Comparison of ENCODE assay signal across 20 cellular contexts in genomic region chr1:43253876-43254275, GRCh38. TPM values are rescaled to one million over a fixed set of nuclear protein-coding genes. Genes with fewer than 3 reads are reported as not detected.
DNase-seq lines count a peak whose midpoint lies in the region; ATAC-seq lines count a peak whose summit lies in the region.
"Had no signal": no experiment of that assay in that cellular context is flagged by ENCODE, and none has a peak within 500 bp of the region (broad histone marks: within the 10 kb centered on the region; RNA-seq: fewer than 3 reads in every experiment).

No MANE protein-coding gene starts in this region.

- peak; percentile 31 for ATAC-seq in stimulated activated effector memory CD8-positive, alpha-beta T cell treated with anti-CD3 and anti-CD28 coated beads, Interleukin-12 subunit alpha, Interleukin-12 subunit beta, amount 100 ng/mL, for 72 hours
- ATAC-seq: A549, GM12878 had no signal

- no peak overlapping the region for H3K4me3 Mint-ChIP-seq in stimulated activated effector memory CD8-positive, alpha-beta T cell treated with anti-CD3 and anti-CD28 coated beads, Interleukin-12 subunit alpha, Interleukin-12 subunit beta, amount 100 ng/mL, for 72 hours
- H3K4me3 Mint-ChIP-seq: CD4-positive, alpha-beta T cell; H9; IgD-negative memory B cell had no signal

- no peak overlapping the region for H3K27ac Mint-ChIP-seq in stimulated activated effector memory CD8-positive, alpha-beta T cell treated with anti-CD3 and anti-CD28 coated beads, Interleukin-12 subunit alpha, Interleukin-12 subunit beta, amount 100 ng/mL, for 72 hours
- H3K27ac Mint-ChIP-seq: CD4-positive, alpha-beta T cell; H9 had no signal

- H3K4me1 Mint-ChIP-seq in stimulated activated effector memory CD8-positive, alpha-beta T cell treated with anti-CD3 and anti-CD28 coated beads, Interleukin-12 subunit alpha, Interleukin-12 subunit beta, amount 100 ng/mL, for 72 hours, result no peaks in the 10 kb centered on the region
- H3K4me1 Mint-ChIP-seq: H9, IgD-negative memory B cell had no signal

- no peaks in the 10 kb centered on the region for H3K36me3 Mint-ChIP-seq in stimulated activated effector memory CD8-positive, alpha-beta T cell treated with anti-CD3 and anti-CD28 coated beads, Interleukin-12 subunit alpha, Interleukin-12 subunit beta, amount 100 ng/mL, for 72 hours

- H3K9me3 Mint-ChIP-seq in stimulated activated effector memory CD8-positive, alpha-beta T cell treated with anti-CD3 and anti-CD28 coated beads, Interleukin-12 subunit alpha, Interleukin-12 subunit beta, amount 100 ng/mL, for 72 hours, result no peaks in the 10 kb centered on the region
- H3K9me3 Mint-ChIP-seq: CD4-positive, alpha-beta T cell had no signal

- peak; percentile 35 for DNase-seq in activated CD8-positive, alpha-beta memory T cell treated with anti-CD3 and anti-CD28 coated beads, Interleukin-2, amount 50 U/mL, for 48 hours
- no peak for DNase-seq in activated CD8-positive, alpha-beta memory T cell treated with anti-CD3 and anti-CD28 coated beads, Interleukin-2, amount 50 U/mL, for 4 hours
- DNase-seq in islet precursor cell (peak; percentile 26), ureter (ENCODE audit: low spot score) (peak; percentile 28), DMS53 treated with DMSO at 0.1 percent for 48 hours (lab: John Stamatoyannopoulos, UW; ENCODE audit: unreplicated experiment) (no peak), cerebellar cortex (ENCODE audit: low spot score) (no peak), NCI-H774 (lab: John Stamatoyannopoulos, UW) (no peak)
- DNase-seq in stimulated activated effector memory CD8-positive, alpha-beta T cell treated with anti-CD3 and anti-CD28 coated beads, Interleukin-12 subunit alpha, Interleukin-12 subunit beta, amount 100 ng/mL, for 72 hours (ENCODE audit: low spot score in 2 of 2), result no peak
- DNase-seq: AML-193; Caco-2; CD4-positive, alpha-beta T cell; DMS153; DND-41; EL; H9 had no signal

RNA-seq across cellular contexts. Expression of gene TMEM125, which starts 15.9 kb away (rescaled TPM):
- total RNA-seq in ureter, result 12.1 TPM
- total RNA-seq: CD4-positive, alpha-beta T cell; G401; HT1080 had no signal

RNA-seq across cellular contexts. Expression of gene C1orf210, which starts 31.5 kb away (rescaled TPM):
- total RNA-seq in ureter, result 12.0 TPM
- total RNA-seq: CD4-positive, alpha-beta T cell; G401; GM12878; HT1080 had no signal

RNA-seq across cellular contexts. Expression of gene TIE1, which starts 46.9 kb away (rescaled TPM):
- 21.4 TPM for total RNA-seq in ureter
- total RNA-seq: Caco-2; CD4-positive, alpha-beta T cell; G401 had no signal

Comparison
In these comparisons a context has a peak if more than half of its experiments do, and no peak if none do; other contexts are left out.
1. DNase-seq: peak in activated CD8-positive, alpha-beta memory T cell treated with anti-CD3 and anti-CD28 coated beads, Interleukin-2, amount 50 U/mL, for 48 hours (single experiment), islet precursor cell (single experiment) and ureter (single experiment); none in activated CD8-positive, alpha-beta memory T cell treated with anti-CD3 and anti-CD28 coated beads, Interleukin-2, amount 50 U/mL, for 4 hours (single experiment), stimulated activated effector memory CD8-positive, alpha-beta T cell treated with anti-CD3 and anti-CD28 coated beads, Interleukin-12 subunit alpha, Interleukin-12 subunit beta, amount 100 ng/mL, for 72 hours (0 of 2), DMS53 treated with DMSO at 0.1 percent for 48 hours (single experiment), cerebellar cortex (single experiment) and NCI-H774 (single experiment).